Comparison of ENCODE assay signal across 1 cellular context in genomic region chr11:12410006-12410728, GRCh38.
TF ChIP-seq lines count a peak whose summit lies in the region.

No MANE protein-coding gene starts in this region.

TF ChIP-seq in IMR-90, 13 proteins besides CTCF, POLR2A, EP300 and RAD21:
- TF ChIP-seq NFE2L2 (IDR thresholded peaks at IDR 0.05; ENCODE audit: low read depth, low read length) (no peak), SMC3 (IDR thresholded peaks at IDR 0.05; ENCODE audit: low read depth, low read length) (no peak), RCOR1 (IDR thresholded peaks at IDR 0.05; ENCODE audit: insufficient replicate concordance, low read length) (no peak), MAZ (IDR thresholded peaks at IDR 0.05; ENCODE audit: borderline replicate concordance, low read depth, low read length) (no peak), MAFK (IDR thresholded peaks at IDR 0.05; ENCODE audit: low read depth, low read length) (no peak), CEBPB (IDR thresholded peaks at IDR 0.05; ENCODE audit: low read depth, low read length) (no peak), BHLHE40 (IDR thresholded peaks at IDR 0.05; ENCODE audit: low read depth, low read length) (no peak), USF2 (IDR thresholded peaks at IDR 0.05; ENCODE audit: low read depth, low read length) (no peak), CHD1 (IDR thresholded peaks at IDR 0.05; ENCODE audit: low read depth, low read length) (no peak), MXI1 (IDR thresholded peaks at IDR 0.05; ENCODE audit: borderline replicate concordance, low read depth, low read length) (no peak), FOS (IDR thresholded peaks at IDR 0.05; ENCODE audit: low read depth, low read length) (no peak)
